Comparison of ENCODE assay signal across 1 cellular context in the genomic region with DNA sequence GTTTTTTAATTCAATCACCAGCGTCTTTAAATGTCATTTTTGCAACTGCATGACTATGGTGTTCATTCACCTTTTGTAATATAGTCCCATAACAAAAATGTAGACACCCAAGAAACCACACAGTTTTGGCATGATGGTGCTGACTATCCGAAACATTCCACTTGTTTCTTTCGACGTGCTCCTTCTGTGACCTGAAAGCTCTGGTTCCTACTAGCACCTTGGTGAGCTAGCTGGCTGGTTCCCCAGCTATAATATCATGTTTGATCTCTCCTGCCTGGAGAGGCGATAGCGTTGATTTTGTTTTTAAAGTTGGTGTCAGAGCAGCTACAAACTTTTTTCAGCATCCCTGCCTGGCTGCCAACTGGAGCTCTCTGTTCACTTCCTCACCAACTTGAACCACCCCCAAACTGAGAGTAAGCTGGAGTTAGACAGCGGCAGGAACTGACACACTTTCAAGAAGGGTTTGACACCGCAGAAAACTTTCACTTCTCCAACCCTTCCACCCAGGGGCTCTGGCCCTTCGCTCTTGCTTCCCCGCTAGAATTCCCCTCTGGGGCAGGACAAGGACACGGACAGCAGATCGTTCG.
TF ChIP-seq lines count a peak whose summit lies in the region.

No MANE protein-coding gene starts in this region.

TF ChIP-seq in IMR-90, 13 proteins besides CTCF, POLR2A, EP300 and RAD21 (continued from another document):
- TF ChIP-seq, protein P1, sequence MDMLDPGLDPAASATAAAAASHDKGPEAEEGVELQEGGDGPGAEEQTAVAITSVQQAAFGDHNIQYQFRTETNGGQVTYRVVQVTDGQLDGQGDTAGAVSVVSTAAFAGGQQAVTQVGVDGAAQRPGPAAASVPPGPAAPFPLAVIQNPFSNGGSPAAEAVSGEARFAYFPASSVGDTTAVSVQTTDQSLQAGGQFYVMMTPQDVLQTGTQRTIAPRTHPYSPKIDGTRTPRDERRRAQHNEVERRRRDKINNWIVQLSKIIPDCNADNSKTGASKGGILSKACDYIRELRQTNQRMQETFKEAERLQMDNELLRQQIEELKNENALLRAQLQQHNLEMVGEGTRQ (IDR thresholded peaks at IDR 0.05; ENCODE audit: low read depth, low read length), result no peak
- TF ChIP-seq, protein P2, sequence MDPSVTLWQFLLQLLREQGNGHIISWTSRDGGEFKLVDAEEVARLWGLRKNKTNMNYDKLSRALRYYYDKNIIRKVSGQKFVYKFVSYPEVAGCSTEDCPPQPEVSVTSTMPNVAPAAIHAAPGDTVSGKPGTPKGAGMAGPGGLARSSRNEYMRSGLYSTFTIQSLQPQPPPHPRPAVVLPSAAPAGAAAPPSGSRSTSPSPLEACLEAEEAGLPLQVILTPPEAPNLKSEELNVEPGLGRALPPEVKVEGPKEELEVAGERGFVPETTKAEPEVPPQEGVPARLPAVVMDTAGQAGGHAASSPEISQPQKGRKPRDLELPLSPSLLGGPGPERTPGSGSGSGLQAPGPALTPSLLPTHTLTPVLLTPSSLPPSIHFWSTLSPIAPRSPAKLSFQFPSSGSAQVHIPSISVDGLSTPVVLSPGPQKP (IDR thresholded peaks at IDR 0.05; ENCODE audit: borderline replicate concordance, low read depth, low read length), result no peak
- TF ChIP-seq RCOR1 (IDR thresholded peaks at IDR 0.05; ENCODE audit: insufficient replicate concordance, low read length), result no peak
